ENCODE assay signal across 19 cellular contexts in genomic region chr3:55595420-55595819, GRCh38.
"Had no signal": no experiment of that assay in that cellular context is flagged by ENCODE, and none has a peak within 500 bp of the region (broad histone marks: within the 10 kb centered on the region; RNA-seq: fewer than 3 reads in every experiment).

No MANE protein-coding gene starts in this region.

- DNase-seq: Karpas-422, KG1, MG63, NCI-H1092, NCI-H1105 treated with DMSO at 0.1 percent for 48 hours, NCI-H1417 treated with DMSO at 0.1 percent for 48 hours, NCI-H146, NCI-H1694 treated with DMSO at 0.1 percent for 48 hours, NCI-H1930, NCI-H2081, NCI-H2107, NCI-H2227 treated with DMSO at 0.1 percent for 48 hours, NCI-H524, NCI-H69, NCI-H774, SHP77, SK-N-SH had no signal

- H3K9me3 ChIP-seq: MG63, SK-N-SH had no signal

- H3K27ac ChIP-seq: RWPE1 had no signal

- ATAC-seq: Panc1 had no signal

- H3K36me3 ChIP-seq: MG63 had no signal

- H3K9ac ChIP-seq: SK-N-SH had no signal

- H3K27me3 ChIP-seq: MG63 had no signal

- H3K4me2 ChIP-seq: SK-N-SH had no signal

- H3K4me3 ChIP-seq: MG63 had no signal
